ENCODE assay signal across 1 cellular context in genomic region chr15:44490628-44491027, GRCh38.
TF ChIP-seq lines count a peak whose summit lies in the region.

No MANE protein-coding gene starts in this region.

TF ChIP-seq in IMR-90, 13 proteins besides CTCF, POLR2A, EP300 and RAD21:
- TF ChIP-seq MAZ (IDR thresholded peaks at IDR 0.05; ENCODE audit: borderline replicate concordance, low read depth, low read length) = no peak
- no peak for TF ChIP-seq SMC3 (IDR thresholded peaks at IDR 0.05; ENCODE audit: low read depth, low read length)
- TF ChIP-seq RCOR1 (IDR thresholded peaks at IDR 0.05; ENCODE audit: insufficient replicate concordance, low read length) = no peak
- no peak for TF ChIP-seq NFE2L2 (IDR thresholded peaks at IDR 0.05; ENCODE audit: low read depth, low read length)
- TF ChIP-seq MAFK (IDR thresholded peaks at IDR 0.05; ENCODE audit: low read depth, low read length) = no peak
- no peak for TF ChIP-seq FOS (IDR thresholded peaks at IDR 0.05; ENCODE audit: low read depth, low read length)
- TF ChIP-seq MXI1 (IDR thresholded peaks at IDR 0.05; ENCODE audit: borderline replicate concordance, low read depth, low read length) = no peak
- no peak for TF ChIP-seq BHLHE40 (IDR thresholded peaks at IDR 0.05; ENCODE audit: low read depth, low read length)
- TF ChIP-seq, protein P1, sequence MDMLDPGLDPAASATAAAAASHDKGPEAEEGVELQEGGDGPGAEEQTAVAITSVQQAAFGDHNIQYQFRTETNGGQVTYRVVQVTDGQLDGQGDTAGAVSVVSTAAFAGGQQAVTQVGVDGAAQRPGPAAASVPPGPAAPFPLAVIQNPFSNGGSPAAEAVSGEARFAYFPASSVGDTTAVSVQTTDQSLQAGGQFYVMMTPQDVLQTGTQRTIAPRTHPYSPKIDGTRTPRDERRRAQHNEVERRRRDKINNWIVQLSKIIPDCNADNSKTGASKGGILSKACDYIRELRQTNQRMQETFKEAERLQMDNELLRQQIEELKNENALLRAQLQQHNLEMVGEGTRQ (IDR thresholded peaks at IDR 0.05; ENCODE audit: low read depth, low read length) = no peak
- TF ChIP-seq RFX5 (IDR thresholded peaks at IDR 0.05; ENCODE audit: low read depth, low read length) = no peak
- TF ChIP-seq CHD1 (IDR thresholded peaks at IDR 0.05; ENCODE audit: low read depth, low read length) = no peak
- no peak for TF ChIP-seq ELK1 (IDR thresholded peaks at IDR 0.05; ENCODE audit: borderline replicate concordance, low read depth, low read length)
- TF ChIP-seq CEBPB (IDR thresholded peaks at IDR 0.05; ENCODE audit: low read depth, low read length) = no peak
